In the genomic region with DNA sequence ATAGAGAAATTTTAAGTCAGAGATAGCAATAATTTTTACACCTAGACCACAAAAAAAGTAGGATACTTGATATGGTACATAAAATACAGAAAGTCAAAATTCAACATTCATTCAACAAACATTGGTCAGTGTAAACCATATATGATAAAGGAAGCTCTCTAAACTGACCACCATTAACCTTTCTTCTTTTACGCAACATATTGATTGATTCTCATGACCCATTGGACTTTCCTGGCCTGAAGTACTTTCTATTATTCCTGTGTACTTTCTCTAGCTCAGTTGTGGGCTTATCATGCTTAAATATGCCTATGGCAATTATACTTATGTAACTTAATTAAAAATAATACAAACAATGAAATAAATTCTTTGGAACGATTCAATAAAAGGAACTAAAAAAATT, we compare ENCODE assay signal across 10 cellular contexts.
"Had no signal": no experiment of that assay in that cellular context is flagged by ENCODE, and none has a peak within 500 bp of the region (broad histone marks: within the 10 kb centered on the region; RNA-seq: fewer than 3 reads in every experiment).

No MANE protein-coding gene starts in this region.

- ATAC-seq: GM23338, K562 had no signal

- H3K27ac ChIP-seq: HL-60 had no signal

- DNase-seq: H9, HCEC 1CT, HFFc6, IMR-90, KG1 had no signal

- H2AFZ ChIP-seq: GM23338 had no signal

- FAIRE-seq: H1, H54, K562 had no signal

- H3K4me2 ChIP-seq: GM23338 had no signal

- H3K4me3 ChIP-seq: GM23338, K562 had no signal
